8 cellular contexts compared by ENCODE assay signal in genomic region chr1:206202789-206203363, GRCh38. TPM values are rescaled to one million over a fixed set of nuclear protein-coding genes. Genes with fewer than 3 reads are reported as not detected.
DNase-seq lines count a peak whose midpoint lies in the region; ATAC-seq and TF ChIP-seq lines count a peak whose summit lies in the region.
"Not testable (repeated sequence)": the region's sequence is repeated elsewhere in the genome, so short reads cannot be mapped to it uniquely, and the experiment has no call there.

Gene FAM72A (minus strand): TSS chr1:206202839. CDS start chr1:206202025, 814 bp downstream.

- H3K4me1 ChIP-seq in adrenal gland (replicated peaks in 1 of 2); psoas muscle; upper lobe of right lung: not testable (repeated sequence)

- not testable (repeated sequence) for H3K9me3 ChIP-seq in T-helper 17 cell (ENCODE audit: control insufficient read depth, low read length, poor library complexity, severe bottlenecking); adrenal gland (replicated peaks in 1 of 3); psoas muscle; upper lobe of right lung

- TF ChIP-seq CTCF in adrenal gland (IDR thresholded peaks at IDR 0.05); psoas muscle (IDR thresholded peaks at IDR 0.05); upper lobe of right lung (IDR thresholded peaks at IDR 0.05): not testable (repeated sequence)

- TF ChIP-seq POLR2A in adrenal gland (IDR thresholded peaks at IDR 0.05): not testable (repeated sequence)

- H3K4me1 Mint-ChIP-seq in T-helper 17 cell: not testable (repeated sequence)

- WGBS in adrenal gland, 4 donors: 0 to 1% (median 0%) methylated on average over 4 to 20 of the region's 36 CpGs
- 0 to 1% (median 0%) methylated on average over 17 to 21 of the region's 36 CpGs for whole genome bisulfite sequencing in psoas muscle, 3 donors

- intact Hi-C loops in adrenal gland (cut with DNase I); left cardiac atrium (cut with DNase I); psoas muscle (cut with DNase I); upper lobe of right lung (cut with DNase I): not testable (repeated sequence)

- H3K27me3 Mint-ChIP-seq in T-helper 17 cell: not testable (repeated sequence)

- H3K36me3 ChIP-seq in adrenal gland (replicated peaks in 1 of 2); psoas muscle (ENCODE audit: insufficient read depth in 1 of 2, low read depth in 1 of 2); upper lobe of right lung: not testable (repeated sequence)

- peak within 1 kb of the TSS in 3 of 4 donors; percentile 37 to 74 (median 56) for H3K4me3 ChIP-seq in adrenal gland
- H3K4me3 ChIP-seq in psoas muscle: peak within 1 kb of the TSS; percentile 70
- peak within 1 kb of the TSS; percentile 59 for H3K4me3 ChIP-seq in upper lobe of right lung

- DNase-seq in NCI-H1930 (lab: John Stamatoyannopoulos, UW): peak; percentile 97 to 98
- peak; percentile 83 to 96 (median 88) for DNase-seq in T-helper 17 cell
- peak; percentile 97 to 100 (median 99) for DNase-seq in adrenal gland
- DNase-seq in left cardiac atrium: peak; percentile 98
- peak; percentile 97 to 98 for DNase-seq in psoas muscle
- DNase-seq in upper lobe of right lung: peak; percentile 98

- H3K4me3 Mint-ChIP-seq in T-helper 17 cell: peak within 1 kb of the TSS; percentile 88

- H3K27ac ChIP-seq in adrenal gland: peak within 1 kb of the TSS in 4 of 5 donors; percentile 81 to 94 (median 86)
- H3K27ac ChIP-seq in psoas muscle: peak within 1 kb of the TSS; percentile 76
- H3K27ac ChIP-seq in upper lobe of right lung: peak within 1 kb of the TSS; percentile 75

- not testable (repeated sequence) for H3K27me3 ChIP-seq in adrenal gland; psoas muscle (ENCODE audit: insufficient read depth in 3 of 3, low read length in 2 of 3); upper lobe of right lung

- H3K27ac Mint-ChIP-seq in T-helper 17 cell: peak within 1 kb of the TSS; percentile 63

- H3K36me3 Mint-ChIP-seq in T-helper 17 cell (ENCODE audit: low read depth): not testable (repeated sequence)

- peak; percentile 82 for ATAC-seq in GM18511 (IDR thresholded peaks at IDR 0.05; ENCODE audit: unreplicated experiment)
- ATAC-seq in HG03039 (IDR thresholded peaks at IDR 0.05; ENCODE audit: unreplicated experiment): peak; percentile 82
- ATAC-seq in T-helper 17 cell: peak; percentile 85
- peak; percentile 89 to 90 for ATAC-seq in left cardiac atrium
- peak; percentile 88 to 94 (median 92) for ATAC-seq in psoas muscle
- peak; percentile 90 for ATAC-seq in upper lobe of right lung

RNA-seq across cellular contexts. Expression of gene FAM72A, which starts in this region (rescaled TPM):
- total RNA-seq in T-helper 17 cell (1 to 10 TPM in 1 of 2 donors, not detected in 1; 1.5 TPM), adrenal gland (1 to 10 TPM in 7 of 8 donors, under 1 TPM in 1; 0.52 to 6.1 (median 3.8) TPM), left cardiac atrium (1 to 10 TPM; 1.5 to 2.0 TPM), psoas muscle (under 1 TPM in 3 of 4 donors, not detected in 1; 0.56 to 0.92 (median 0.91) TPM), upper lobe of right lung (4.4 TPM)
- polyA plus RNA-seq in adrenal gland (1 to 10 TPM; 1.5 to 3.1 (median 2.6) TPM), psoas muscle (under 1 TPM; 0.11 to 0.44 (median 0.18) TPM)

Comparison
In these comparisons a context has a peak if more than half of its experiments do, and no peak if none do; other contexts are left out.
1. Peak in every context shown above with its lines: DNase-seq, ATAC-seq, H3K4me3 ChIP-seq and H3K27ac ChIP-seq.
2. Peak in DNase-seq, ATAC-seq, H3K4me3 ChIP-seq and H3K27ac ChIP-seq in psoas muscle; RNA of the gene not detected or under 1 TPM.